ENCODE assay signal across 8 cellular contexts in the genomic region with DNA sequence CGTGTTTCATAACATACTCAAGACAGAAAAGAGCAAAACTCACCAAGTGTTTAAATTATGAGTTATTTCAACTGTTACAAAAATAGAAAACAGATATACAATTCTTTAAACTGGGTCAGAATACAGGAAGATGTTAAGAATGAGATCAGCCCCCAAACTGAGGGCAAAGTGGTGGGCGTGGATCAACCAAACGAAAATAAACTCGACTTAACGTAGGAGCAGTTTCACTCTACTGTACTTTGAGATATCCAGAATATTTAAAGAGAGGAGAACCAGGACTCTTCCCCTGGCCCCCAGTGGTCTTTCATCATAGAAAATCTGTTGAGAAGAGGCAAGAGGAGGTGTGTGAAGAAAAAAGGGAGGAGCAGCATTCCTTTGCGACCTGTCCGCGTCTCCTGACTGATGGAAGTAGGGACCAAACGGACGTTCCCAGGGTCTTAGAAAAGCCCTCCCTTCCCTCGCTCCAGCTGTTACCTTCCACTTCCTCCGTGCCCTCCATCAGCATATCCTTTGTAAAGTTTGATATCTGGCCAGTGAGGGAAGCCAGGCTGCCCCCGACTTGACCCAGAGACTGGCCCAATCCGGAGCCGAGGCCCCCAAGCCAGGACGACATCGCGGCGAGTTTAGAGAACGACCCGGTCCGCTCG. TPM values are rescaled to one million over a fixed set of nuclear protein-coding genes. Genes with fewer than 3 reads are reported as not detected.
A peak's percentile ranks its signal among the peaks of the same experiment; 100 is the strongest.
DNase-seq lines count a peak whose midpoint lies in the region; ATAC-seq, FAIRE-seq and TF ChIP-seq lines count a peak whose summit lies in the region.

No MANE protein-coding gene starts in this region.

- H3K4me3 ChIP-seq in mammary epithelial cell (replicated peaks in 1 of 3; ENCODE audit: insufficient read depth in 1 of 3, low read depth in 2 of 3, low read length in 3 of 3) (peak overlapping the region; percentile 72 to 80 (median 75)), kidney (ENCODE audit: low read length in 2 of 2) (peak overlapping the region; percentile 76 to 97)

- in situ Hi-C loops in mammary epithelial cell (cut with MboI; ENCODE audit: low sequenced_read_pairs in 2 of 2): no loop called here

- H3K4me1 ChIP-seq in mammary epithelial cell (ENCODE audit: insufficient read depth, low read length): peaks cover 10% of the 10 kb centered on the region
- H3K4me1 ChIP-seq in kidney (ENCODE audit: control insufficient read depth in 1 of 2, insufficient read depth in 1 of 2, low read depth in 1 of 2, low read length in 2 of 2): peaks cover 9 to 12% of the 10 kb centered on the region in 2 donors

- CTCF ChIA-PET in mammary epithelial cell (lab: Charles Lee; ENCODE audit: low non-redundant PET): no interaction called here

- H4K20me1 ChIP-seq in mammary epithelial cell (ENCODE audit: insufficient read depth, low read length): no peaks in the 10 kb centered on the region

- peak; percentile 33 for DNase-seq in DMS114 treated with DMSO at 0.1 percent for 48 hours (lab: John Stamatoyannopoulos, UW; ENCODE audit: unreplicated experiment)
- peak; percentile 43 for DNase-seq in HuH-7 (ENCODE audit: low spot score)
- peak; percentile 65 for DNase-seq in RPMI7951 (ENCODE audit: low read depth)
- DNase-seq in mammary epithelial cell: peak; percentile 72
- peak; percentile 82 for DNase-seq in kidney
- peak; percentile 16 for DNase-seq in stimulated activated CD4-positive, alpha-beta T cell treated with anti-CD3 and anti-CD28 coated beads, Interleukin-2, amount 100 ng/mL, for 4 hours (ENCODE audit: low read depth)

- H3K9ac ChIP-seq in mammary epithelial cell (ENCODE audit: insufficient read depth, low read length): peak overlapping the region; percentile 95
- H3K9ac ChIP-seq in kidney (ENCODE audit: low read length in 2 of 2): peak overlapping the region; percentile 87 to 95

- no peaks in the 10 kb centered on the region for H3K27me3 ChIP-seq in mammary epithelial cell (ENCODE audit: insufficient read depth, low read length)

- peak overlapping the region; percentile 95 for H3K4me2 ChIP-seq in mammary epithelial cell (ENCODE audit: insufficient read depth, low read depth, low read length)

- intact Hi-C loops in mammary epithelial cell (cut with micrococcal nuclease): no loop called here
- intact Hi-C loops in kidney (cut with DNase I): no loop called here

- H3K9me3 ChIP-seq in mammary epithelial cell (replicated peaks; ENCODE audit: insufficient read depth, low read length) (no peaks in the 10 kb centered on the region), kidney (ENCODE audit: control insufficient read depth in 1 of 2, low read length in 2 of 2) (no peaks in the 10 kb centered on the region)

- dilution Hi-C loops in mammary epithelial cell (cut with HindIII; ENCODE audit: low sequenced_read_pairs): no loop called here

- no TSS peak for BruUV-seq in mammary epithelial cell (replicated peaks; lab: Mats Ljungman, UMichigan)

- WGBS in mammary epithelial cell (ENCODE audit: low coverage, missing lambda C conversion rate): 0% methylated on average over 8 of the region's 23 CpGs

- H3K79me2 ChIP-seq in mammary epithelial cell (ENCODE audit: insufficient read depth, low read length): peaks cover 73% of the 10 kb centered on the region

- H2AFZ ChIP-seq in mammary epithelial cell (ENCODE audit: low read depth, low read length): peak overlapping the region; percentile 88

- TF ChIP-seq CTCF in mammary epithelial cell (conservative IDR thresholded peaks at IDR 0.05 in 1 of 2, IDR thresholded peaks at IDR 0.05 in 1 of 2; ENCODE audit: extremely low read depth in 1 of 2, insufficient read depth in 1 of 2, low read depth in 1 of 2, low read length in 2 of 2) (no peak), kidney (IDR thresholded peaks at IDR 0.05; ENCODE audit: borderline replicate concordance, extremely low read depth, insufficient read depth) (no peak)

- no peak for FAIRE-seq in kidney (lab: Jason Lieb, UNC)

- H3K27ac ChIP-seq in mammary epithelial cell (ENCODE audit: insufficient read depth, low read depth, low read length) (peak overlapping the region; percentile 93), kidney (ENCODE audit: low read depth in 2 of 2, low read length in 2 of 2) (peak overlapping the region; percentile 94 to 96)

- H3K36me3 ChIP-seq in mammary epithelial cell (ENCODE audit: insufficient read depth, low read length) (no peaks in the 10 kb centered on the region), kidney (ENCODE audit: control insufficient read depth in 1 of 2, insufficient read depth in 2 of 2, low read length in 2 of 2) (no peaks in the 10 kb centered on the region)

- peak; percentile 13 for ATAC-seq in GM21515 (IDR thresholded peaks at IDR 0.05; ENCODE audit: unreplicated experiment)
- ATAC-seq in GM18519 (IDR thresholded peaks at IDR 0.05; ENCODE audit: low FRiP score, unreplicated experiment): no peak

RNA-seq across cellular contexts. Expression of a gene that starts 0.7 kb away (rescaled TPM):
- total RNA-seq in RPMI7951 (2014; rRNA removed; shearing (Covaris generic)): 17.9 and 30.2 TPM in 2 replicates
- 10 to 100 TPM; 38.8 to 46.9 TPM for total RNA-seq in mammary epithelial cell
- 13.5 TPM for polyA plus RNA-seq in mammary epithelial cell
- polyA minus RNA-seq in mammary epithelial cell: 25.2 TPM
- total RNA-seq in kidney: 71.5 TPM
- polyA plus RNA-seq in kidney (ENCODE audit: insufficient read depth, low read depth, low replicate concordance): 6.2 TPM

Comparison
In these comparisons a context has a peak if more than half of its experiments do, and no peak if none do; other contexts are left out.
1. DNase-seq: peak in every context shown above with its lines; median percentile 82 in kidney; 72 in mammary epithelial cell; 65 in RPMI7951; 43 in HuH-7; 33 in DMS114 treated with DMSO at 0.1 percent for 48 hours; 16 in stimulated activated CD4-positive, alpha-beta T cell treated with anti-CD3 and anti-CD28 coated beads, Interleukin-2, amount 100 ng/mL, for 4 hours.